Comparison of ENCODE assay signal across 8 cellular contexts in genomic region chr7:75878769-75879596, GRCh38. TPM values are rescaled to one million over a fixed set of nuclear protein-coding genes. Genes with fewer than 3 reads are reported as not detected.
DNase-seq lines count a peak whose midpoint lies in the region; ATAC-seq and TF ChIP-seq lines count a peak whose summit lies in the region.

TSS of gene RHBDD2 (plus strand) at chr7:75879034. CDS start at chr7:75879083, 49 bp downstream.

- H3K27ac ChIP-seq in WERI-Rb-1 = peak within 1 kb of the TSS; percentile 94
- peak within 1 kb of the TSS; percentile 75 to 81 for H3K27ac ChIP-seq in breast epithelium
- peak within 1 kb of the TSS; percentile 51 to 96 (median 90) for H3K27ac ChIP-seq in skin epidermis

- peak within 1 kb of the TSS; percentile 56 for H3K4me3 ChIP-seq in WERI-Rb-1 (ENCODE audit: low read depth, low read length)
- H3K4me3 ChIP-seq in breast epithelium = peak within 1 kb of the TSS; percentile 80 to 94 (median 91)
- peak within 1 kb of the TSS; percentile 87 for H3K4me3 ChIP-seq in iPS-18c (ENCODE audit: insufficient read depth, low read depth, low read length)
- peak within 1 kb of the TSS; percentile 69 to 96 (median 86) for H3K4me3 ChIP-seq in skin epidermis

- in situ Hi-C loops in ACHN (cut with HindIII; ENCODE audit: low pct_ligation_motif_present, low pct_unique_long_range_greater_than_20kb, low sequenced_read_pairs) = no loop called here

- H3K9me3 ChIP-seq in WERI-Rb-1 (ENCODE audit: severe bottlenecking) (no peaks in the 10 kb centered on the region), breast epithelium (no peaks in the 10 kb centered on the region), iPS-18c (ENCODE audit: control insufficient read depth, insufficient read depth, low read length) (no peaks in the 10 kb centered on the region)

- peak; percentile 73 for TF ChIP-seq POLR2A in breast epithelium (IDR thresholded peaks at IDR 0.05)

- peaks cover 0 to 5% of the 10 kb centered on the region in 2 donors for H3K4me1 ChIP-seq in breast epithelium

- ATAC-seq in GM18907 (IDR thresholded peaks at IDR 0.05; ENCODE audit: unreplicated experiment) (peak; percentile 95), HG03159 (IDR thresholded peaks at IDR 0.05; ENCODE audit: unreplicated experiment) (peak; percentile 90)

- intact Hi-C loops in breast epithelium (cut with DNase I; ENCODE audit: low total_unique reads) = no loop called here

- H3K27me3 ChIP-seq in WERI-Rb-1 (ENCODE audit: insufficient read depth, low read depth, severe bottlenecking) = no peaks in the 10 kb centered on the region
- H3K27me3 ChIP-seq in breast epithelium = no peaks in the 10 kb centered on the region

- TF ChIP-seq CTCF in WERI-Rb-1 (IDR thresholded peaks at IDR 0.05; ENCODE audit: low read depth, low read length) = 0 out of 2 replicates have a peak, but pooled peaks have one; percentile 6
- TF ChIP-seq CTCF in breast epithelium (IDR thresholded peaks at IDR 0.05) = peak in 1 of 3 donors; percentile 13

- DNase-seq in ACHN (peak; percentile 97), NCI-H2227 (lab: John Stamatoyannopoulos, UW; ENCODE audit: unreplicated experiment) (peak; percentile 98), WERI-Rb-1 (peak; percentile 96), breast epithelium (ENCODE audit: low spot score in 2 of 2) (peak; percentile 95 to 96)

- H3K36me3 ChIP-seq in WERI-Rb-1 (peaks cover 44% of the 10 kb centered on the region), breast epithelium (peaks cover 4% of the 10 kb centered on the region)

RNA-seq across cellular contexts. Expression of gene RHBDD2, which starts in this region (rescaled TPM):
- total RNA-seq in breast epithelium = 10 to 100 TPM; 36.6 to 47.7 (median 39.0) TPM

Comparison
In these comparisons a context has a peak if more than half of its experiments do, and no peak if none do; other contexts are left out.
1. Peak in every context shown above with its lines: DNase-seq, ATAC-seq, H3K4me3 ChIP-seq and H3K27ac ChIP-seq.